In genomic region chr22:44739024-44739423, GRCh38 we compare ENCODE assay signal across 23 cellular contexts. TPM values are rescaled to one million over a fixed set of nuclear protein-coding genes. Genes with fewer than 3 reads are reported as not detected.
DNase-seq lines count a peak whose midpoint lies in the region; ATAC-seq, FAIRE-seq and TF ChIP-seq lines count a peak whose summit lies in the region.
"Had no signal": no experiment of that assay in that cellular context is flagged by ENCODE, and none has a peak within 500 bp of the region (broad histone marks: within the 10 kb centered on the region; RNA-seq: fewer than 3 reads in every experiment).

No MANE protein-coding gene starts in this region.

- no peaks in the 10 kb centered on the region for H3K36me3 ChIP-seq in Caco-2 (ENCODE audit: control insufficient read depth, insufficient read depth, low read length)
- no peaks in the 10 kb centered on the region for H3K36me3 ChIP-seq in HCT116 (ENCODE audit: control insufficient read depth in 1 of 2, insufficient read depth in 2 of 2, low read length in 2 of 2)
- no peaks in the 10 kb centered on the region for H3K36me3 ChIP-seq in H1 (ENCODE audit: control insufficient read depth in 2 of 4, insufficient read depth in 4 of 4, low read length in 3 of 4)
- H3K36me3 ChIP-seq: BE2C, HAP-1 had no signal

- no peak overlapping the region for H4K5ac ChIP-seq in H1 (ENCODE audit: insufficient read length, low read depth, low read length)

- peaks cover 94% of the 10 kb centered on the region for H3K36me3 Mint-ChIP-seq in Caco-2 (ENCODE audit: insufficient read depth, unreplicated experiment)
- H3K36me3 Mint-ChIP-seq in stimulated activated effector memory CD8-positive, alpha-beta T cell treated with anti-CD3 and anti-CD28 coated beads, Interleukin-12 subunit alpha, Interleukin-12 subunit beta, amount 100 ng/mL, for 72 hours, result peaks cover 20% of the 10 kb centered on the region
- H3K36me3 Mint-ChIP-seq: CD14-positive monocyte had no signal

- H3K27me3 Mint-ChIP-seq in Caco-2 (ENCODE audit: insufficient read depth, unreplicated experiment), result no peaks in the 10 kb centered on the region
- H3K27me3 Mint-ChIP-seq: CD8-positive, alpha-beta memory T cell; T-helper 17 cell had no signal

- H2BK5ac ChIP-seq in H1 (ENCODE audit: low read depth, low read length), result no peak overlapping the region

- H3K4me3 Mint-ChIP-seq in Caco-2 (ENCODE audit: unreplicated experiment), result peak overlapping the region; percentile 63
- no peak overlapping the region for H3K4me3 Mint-ChIP-seq in stimulated activated effector memory CD8-positive, alpha-beta T cell treated with anti-CD3 and anti-CD28 coated beads, Interleukin-12 subunit alpha, Interleukin-12 subunit beta, amount 100 ng/mL, for 72 hours
- H3K4me3 Mint-ChIP-seq: CD14-positive monocyte; CD8-positive, alpha-beta memory T cell; T-helper 17 cell had no signal

- TF ChIP-seq RAD21 in HCT116 (IDR thresholded peaks at IDR 0.05; ENCODE audit: low read depth), result no peak
- no peak for TF ChIP-seq RAD21 in H1 (IDR thresholded peaks at IDR 0.05 in 1 of 2, conservative IDR thresholded peaks at IDR 0.05 in 1 of 2; ENCODE audit: low read depth in 2 of 2, low read length in 2 of 2)

- no peak overlapping the region for H2BK15ac ChIP-seq in H1 (ENCODE audit: low read length)

- peak overlapping the region; percentile 48 for H4K8ac ChIP-seq in H1 (ENCODE audit: extremely low read depth, insufficient read depth, low read length)

- DNase-seq in Caco-2, result no peak
- DNase-seq in HCT116 (ENCODE audit: low read depth, low spot score), result no peak
- DNase-seq in H1 (ENCODE audit: low read depth in 1 of 2, low spot score in 2 of 2), result no peak
- DNase-seq in stimulated activated effector memory CD8-positive, alpha-beta T cell treated with anti-CD3 and anti-CD28 coated beads, Interleukin-12 subunit alpha, Interleukin-12 subunit beta, amount 100 ng/mL, for 72 hours (ENCODE audit: low spot score in 2 of 2), result no peak
- DNase-seq: BE2C; CD8-positive, alpha-beta memory T cell; DMS153; MM.1S; NCI-H2029; NCI-H446; NCI-H524 treated with DMSO at 0.1 percent for 48 hours; RPMI8226; SW 1271; T-helper 17 cell had no signal

- 83% methylated on average over 4 of the region's 5 CpGs; no CpG with 5 or more reads in 1 of the 2 experiments for WGBS in H1 (ENCODE audit: extremely low coverage in 1 of 2, insufficient coverage in 1 of 2, insufficient read length in 1 of 2, insufficient replicate concordance in 2 of 2, low coverage in 1 of 2, low lambda C conversion rate in 2 of 2, missing lambda C conversion rate in 1 of 2), 2 experiments

- FAIRE-seq in H1 (lab: Jason Lieb, UNC), result no peak
- FAIRE-seq: GM18507, HTR-8/SVneo had no signal

- peaks cover 40% of the 10 kb centered on the region for H3K4me1 Mint-ChIP-seq in Caco-2 (ENCODE audit: low read depth, unreplicated experiment)
- H3K4me1 Mint-ChIP-seq in stimulated activated effector memory CD8-positive, alpha-beta T cell treated with anti-CD3 and anti-CD28 coated beads, Interleukin-12 subunit alpha, Interleukin-12 subunit beta, amount 100 ng/mL, for 72 hours, result peaks cover 9% of the 10 kb centered on the region
- H3K4me1 Mint-ChIP-seq: CD14-positive monocyte, T-helper 17 cell had no signal

- H4K91ac ChIP-seq in H1 (replicated peaks; ENCODE audit: insufficient read length, low read length), result no peak overlapping the region

- H3K4me2 ChIP-seq in HCT116 (ENCODE audit: low read length), result peak overlapping the region; percentile 60
- H3K4me2 ChIP-seq in H1 (ENCODE audit: insufficient read depth in 1 of 2, low read depth in 2 of 2, low read length in 2 of 2), result no peak overlapping the region
- H3K4me2 ChIP-seq: KMS-11 had no signal

- H3K14ac ChIP-seq in H1 (ENCODE audit: insufficient read length), result no peak overlapping the region

- BruUV-seq in Caco-2 (replicated peaks; lab: Mats Ljungman, UMichigan), result no TSS peak
- no TSS peak for BruUV-seq in HCT116 (replicated peaks; lab: Mats Ljungman, UMichigan)

- H3K4me3 ChIP-seq in Caco-2 (ENCODE audit: low read depth, low read length) (no peak overlapping the region), HCT116 (replicated peaks in 1 of 2; ENCODE audit: low read depth in 1 of 2, low read length in 2 of 2) (no peak overlapping the region), H1 (ENCODE audit: extremely low read depth in 1 of 4, insufficient read depth in 2 of 4, low read depth in 3 of 4, low read length in 4 of 4) (no peak overlapping the region)
- H3K4me3 ChIP-seq: GM23248, HAP-1 had no signal

- H3K23ac ChIP-seq in H1 (ENCODE audit: insufficient read length), result no peak overlapping the region

- H3K27ac ChIP-seq in HCT116 (ENCODE audit: low read depth, low read length), result peak overlapping the region; percentile 29; the same call in 1 of the 2 replicates
- H3K27ac ChIP-seq in H1 (ENCODE audit: low read depth, low read length), result no peak overlapping the region
- H3K27ac ChIP-seq: GM23248, KMS-11 had no signal

- H2BK20ac ChIP-seq in H1 (ENCODE audit: low read length), result no peak overlapping the region

- no peak overlapping the region for H2AK5ac ChIP-seq in H1 (ENCODE audit: low read depth, low read length)

- TF ChIP-seq EP300 in H1 (IDR thresholded peaks at IDR 0.05; ENCODE audit: borderline replicate concordance in 1 of 2, low read depth in 2 of 2, low read length in 2 of 2), result no peak

- no peaks in the 10 kb centered on the region for H3K23me2 ChIP-seq in H1 (ENCODE audit: low read depth, low read length)

- ATAC-seq in HCT116 (no peak), esophagus mucosa (no peak), GM21825 (IDR thresholded peaks at IDR 0.05; ENCODE audit: unreplicated experiment) (no peak), HG03460 (IDR thresholded peaks at IDR 0.05; ENCODE audit: unreplicated experiment) (no peak)
- no peak for ATAC-seq in stimulated activated effector memory CD8-positive, alpha-beta T cell treated with anti-CD3 and anti-CD28 coated beads, Interleukin-12 subunit alpha, Interleukin-12 subunit beta, amount 100 ng/mL, for 72 hours
- ATAC-seq: T-helper 17 cell had no signal

- TF ChIP-seq POLR2A in HCT116 (IDR thresholded peaks at IDR 0.05; ENCODE audit: borderline replicate concordance, extremely low read depth, insufficient read depth, insufficient read length) (no peak), H1 (IDR thresholded peaks at IDR 0.05; ENCODE audit: control extremely low read depth in 1 of 2, low read depth in 2 of 2, low read length in 2 of 2) (no peak)

- no peaks in the 10 kb centered on the region for H3K79me2 ChIP-seq in HCT116 (ENCODE audit: insufficient read depth, low read length)
- H3K79me2 ChIP-seq in H1 (ENCODE audit: control insufficient read depth in 1 of 2, insufficient read depth in 2 of 2, low read length in 2 of 2), result no peaks in the 10 kb centered on the region

- H4K20me1 ChIP-seq in HCT116 (ENCODE audit: insufficient read depth) (no peaks in the 10 kb centered on the region), H1 (replicated peaks in 1 of 2; ENCODE audit: control insufficient read depth in 1 of 2, insufficient read depth in 2 of 2, low read length in 2 of 2) (peaks cover 0 to 8% of the 10 kb centered on the region in 2 experiments)

- no peak for TF ChIP-seq CTCF in Caco-2 (IDR thresholded peaks at IDR 0.05; ENCODE audit: insufficient read depth in 1 of 2, low read depth in 1 of 2, low read length in 1 of 2, severe bottlenecking in 1 of 2, unreplicated experiment in 1 of 2)
- TF ChIP-seq CTCF in HCT116 (IDR thresholded peaks at IDR 0.05 in 2 of 3, conservative IDR thresholded peaks at IDR 0.05 in 1 of 3; ENCODE audit: borderline replicate concordance in 1 of 3, insufficient read depth in 1 of 3, low read depth in 2 of 3, low read length in 2 of 3), result no peak
- no peak for TF ChIP-seq CTCF in H1 (IDR thresholded peaks at IDR 0.05; ENCODE audit: control extremely low read depth in 1 of 3, insufficient read depth in 1 of 3, low read depth in 1 of 3, low read length in 3 of 3)

- H3K4me1 ChIP-seq in Caco-2 (peaks cover 89% of the 10 kb centered on the region), HCT116 (ENCODE audit: control insufficient read depth in 1 of 2, insufficient read depth in 2 of 2, low read length in 2 of 2) (peaks cover 22 to 38% of the 10 kb centered on the region in 2 experiments), H1 (replicated peaks in 1 of 4; ENCODE audit: control insufficient read depth in 3 of 4, insufficient read depth in 4 of 4, low read length in 3 of 4) (peaks cover 0 to 17% (median 12%) of the 10 kb centered on the region in 4 experiments; a peak in 5 of 7 replicates)
- H3K4me1 ChIP-seq: BE2C, HAP-1 had no signal

- no peak overlapping the region for H2BK120ac ChIP-seq in H1 (replicated peaks; ENCODE audit: low read depth, low read length)

- H2BK12ac ChIP-seq in H1 (ENCODE audit: low read depth, low read length), result no peak overlapping the region

- no peaks in the 10 kb centered on the region for H3K9me3 ChIP-seq in Caco-2
- H3K9me3 ChIP-seq in HCT116 (ENCODE audit: control insufficient read depth in 1 of 2, insufficient read depth in 1 of 2, low read depth in 1 of 2, low read length in 2 of 2), result no peaks in the 10 kb centered on the region
- H3K9me3 ChIP-seq in H1 (ENCODE audit: insufficient read depth in 2 of 2, low read depth in 1 of 2, low read length in 1 of 2), result no peaks in the 10 kb centered on the region
- H3K9me3 ChIP-seq: BE2C, HAP-1 had no signal

- H2AFZ ChIP-seq in HCT116 (ENCODE audit: low read depth, low read length, poor library complexity, severe bottlenecking), result no peak overlapping the region
- H2AFZ ChIP-seq in H1 (ENCODE audit: low read length), result no peak overlapping the region
- H2AFZ ChIP-seq: GM23248 had no signal

- no peak overlapping the region for H3K18ac ChIP-seq in H1 (ENCODE audit: extremely low read depth, low read length)

- CTCF ChIA-PET in Caco-2 (lab: Charles Lee), result interaction anchor here (0.9 kb wide), 1 partner anchor 82 kb away, joined by 3 read pairs; no protein-coding TSS in a partner anchor
- CTCF ChIA-PET in HCT116 (lab: Charles Lee), result interaction anchor here (0.6 to 1.3 kb wide), 2 partner anchors 33 to 54 kb away, joined by 3 to 6 read pairs; no protein-coding TSS in a partner anchor
- CTCF ChIA-PET in H1 (lab: Charles Lee; ENCODE audit: partially characterized antibody), result interaction anchor here (1.9 to 9.3 kb wide), 2 partner anchors 42 to 54 kb away, joined by 5 to 102 read pairs; no protein-coding TSS in a partner anchor

- H3K27ac Mint-ChIP-seq in Caco-2 (ENCODE audit: unreplicated experiment), result peak overlapping the region; percentile 95
- H3K27ac Mint-ChIP-seq in stimulated activated effector memory CD8-positive, alpha-beta T cell treated with anti-CD3 and anti-CD28 coated beads, Interleukin-12 subunit alpha, Interleukin-12 subunit beta, amount 100 ng/mL, for 72 hours, result peak overlapping the region; percentile 54
- H3K27ac Mint-ChIP-seq: CD14-positive monocyte, T-helper 17 cell had no signal

- POLR2A ChIA-PET in Caco-2 (lab: Charles Lee), result no interaction called here
- POLR2A ChIA-PET in HCT116 (lab: Charles Lee), result no interaction called here
- POLR2A ChIA-PET in H1 (lab: Charles Lee; ENCODE audit: partially characterized antibody), result interaction anchor here (0.7 to 0.9 kb wide), 2 partner anchors 32 to 35 kb away, joined by 3 read pairs; no protein-coding TSS in a partner anchor

- H3K27me3 ChIP-seq in Caco-2 (replicated peaks; ENCODE audit: control insufficient read depth, insufficient read depth, low read length), result no peaks in the 10 kb centered on the region
- H3K27me3 ChIP-seq in HCT116 (ENCODE audit: insufficient read depth, low read length), result no peaks in the 10 kb centered on the region
- no peaks in the 10 kb centered on the region; a peak in 1 of 7 replicates for H3K27me3 ChIP-seq in H1 (replicated peaks in 1 of 4; ENCODE audit: control insufficient read depth in 3 of 4, extremely low read depth in 1 of 4, insufficient read depth in 3 of 4, low read length in 3 of 4)
- H3K27me3 ChIP-seq: BE2C had no signal

- H3K9ac ChIP-seq in HCT116 (ENCODE audit: low read length), result no peak overlapping the region
- no peak overlapping the region; a peak in 1 of 7 replicates for H3K9ac ChIP-seq in H1 (replicated peaks in 1 of 4; ENCODE audit: extremely low read depth in 1 of 4, low read depth in 3 of 4, low read length in 3 of 4)
- H3K9ac ChIP-seq: GM23248, KMS-11 had no signal

- no peak overlapping the region for H3K56ac ChIP-seq in H1 (replicated peaks; ENCODE audit: insufficient read length, low read depth, low read length)

- intact Hi-C loops in Caco-2 (cut with micrococcal nuclease; ENCODE audit: unreplicated experiment), result loop anchor here (2.0 to 5.0 kb wide), 2 partner anchors 36 to 52 kb away; partner anchors contain the start of gene PRR5
- intact Hi-C loops in HCT116 (cut with micrococcal nuclease), result no loop called here

- no peaks in the 10 kb centered on the region for H3K79me1 ChIP-seq in H1 (ENCODE audit: low read depth, low read length)

- RAD21 ChIA-PET in HCT116 (lab: Charles Lee; ENCODE audit: low non-redundant PET in 1 of 2, low total read pairs in 2 of 2, uncharacterized antibody in 2 of 2, unreplicated experiment in 2 of 2), result no interaction called here

- H3K4ac ChIP-seq in H1 (replicated peaks; ENCODE audit: insufficient read length, low read depth, low read length), result no peak overlapping the region

- no peaks in the 10 kb centered on the region for H3K9me3 Mint-ChIP-seq in Caco-2 (ENCODE audit: unreplicated experiment)
- no peaks in the 10 kb centered on the region for H3K9me3 Mint-ChIP-seq in stimulated activated effector memory CD8-positive, alpha-beta T cell treated with anti-CD3 and anti-CD28 coated beads, Interleukin-12 subunit alpha, Interleukin-12 subunit beta, amount 100 ng/mL, for 72 hours
- H3K9me3 Mint-ChIP-seq: CD8-positive, alpha-beta memory T cell had no signal

- no peaks in the 10 kb centered on the region for H3K9me2 ChIP-seq in HCT116 (ENCODE audit: insufficient read depth)

RNA-seq across cellular contexts. Expression of gene ARHGAP8, which starts 13.4 kb away (rescaled TPM):
- 81.5 and 90.5 TPM in 2 replicates for total RNA-seq in Caco-2 (2022)
- total RNA-seq in HCT116 (2021; ENCODE audit: unreplicated experiment), result 67.5 TPM
- 41.9 and 45.9 TPM in 2 replicates for polyA plus RNA-seq in HCT116 (2012)
- 47.7 and 48.7 TPM in 2 replicates for total RNA-seq in H1 (2021; fragmentation: NEBNext Ultra II Directional; extraction: Animal tissue kit (Norgen Biotek cat#: 25700))
- 35.6 and 55.2 TPM in 2 replicates for polyA plus RNA-seq in H1 (2011; rRNA removed)
- polyA plus RNA-seq in H1 (2011; cell fraction: cytosol; rRNA removed), result 40.7 TPM
- polyA plus RNA-seq in H1 (2011; cell fraction: nucleus; rRNA removed), result 71.9 TPM
- 29.6 to 36.8 TPM (median 35.4 TPM) in 4 replicates for polyA plus RNA-seq in H1 (2012, experiment 1 of 2)
- 25.3 TPM for polyA plus RNA-seq in H1 (2012, experiment 2 of 2)
- 28.1 TPM for polyA plus RNA-seq in H1 (2013, experiment 1 of 2)
- polyA plus RNA-seq in H1 (2013, experiment 2 of 2), result 27.7 TPM
- polyA minus RNA-seq in H1 (2011; rRNA and poly(A)+ RNA removed), result 28.4 and 34.7 TPM in 2 replicates
- polyA minus RNA-seq in H1 (2011; cell fraction: cytosol; rRNA and poly(A)+ RNA removed), result 22.0 TPM
- 33.7 TPM for polyA minus RNA-seq in H1 (2011; cell fraction: nucleus; rRNA and poly(A)+ RNA removed)
- total RNA-seq in esophagus mucosa, result 8.9 TPM
- polyA plus RNA-seq: CD14-positive monocyte; CD8-positive, alpha-beta memory T cell; GM23248 had no signal

RNA-seq across cellular contexts. Expression of gene PRR5, which starts 37.0 kb away (rescaled TPM):
- total RNA-seq in Caco-2 (2022), result 74.8 and 82.8 TPM in 2 replicates
- total RNA-seq in HCT116 (2021; ENCODE audit: unreplicated experiment), result 26.9 TPM
- 16.9 and 17.4 TPM in 2 replicates for polyA plus RNA-seq in HCT116 (2012)
- total RNA-seq in H1 (2021; fragmentation: NEBNext Ultra II Directional; extraction: Animal tissue kit (Norgen Biotek cat#: 25700)), result 15.7 and 16.5 TPM in 2 replicates
- 25.7 and 36.1 TPM in 2 replicates for polyA plus RNA-seq in H1 (2011; rRNA removed)
- 21.7 TPM for polyA plus RNA-seq in H1 (2011; cell fraction: cytosol; rRNA removed)
- polyA plus RNA-seq in H1 (2011; cell fraction: nucleus; rRNA removed), result 26.9 TPM
- 13.6 to 16.9 TPM (median 16.1 TPM) in 4 replicates for polyA plus RNA-seq in H1 (2012, experiment 1 of 2)
- polyA plus RNA-seq in H1 (2012, experiment 2 of 2), result 15.9 TPM
- polyA plus RNA-seq in H1 (2013, experiment 1 of 2), result 8.9 TPM
- 9.8 TPM for polyA plus RNA-seq in H1 (2013, experiment 2 of 2)
- 13.3 and 16.3 TPM in 2 replicates for polyA minus RNA-seq in H1 (2011; rRNA and poly(A)+ RNA removed)
- polyA minus RNA-seq in H1 (2011; cell fraction: cytosol; rRNA and poly(A)+ RNA removed), result 15.0 TPM
- polyA minus RNA-seq in H1 (2011; cell fraction: nucleus; rRNA and poly(A)+ RNA removed), result 17.1 TPM
- total RNA-seq in esophagus mucosa, result 11.1 TPM
